In genomic region chr17:75601057-75601987, GRCh38 we compare ENCODE assay signal across 8 cellular contexts. TPM values are rescaled to one million over a fixed set of nuclear protein-coding genes. Genes with fewer than 3 reads are reported as not detected.
DNase-seq lines count a peak whose midpoint lies in the region; ATAC-seq lines count a peak whose summit lies in the region.

No MANE protein-coding gene starts in this region.

- no peaks in the 10 kb centered on the region for H3K36me3 Mint-ChIP-seq in activated naive CD8-positive, alpha-beta T cell treated with anti-CD3 and anti-CD28 coated beads for 36 hours

- no peak for ATAC-seq in HG03469 (IDR thresholded peaks at IDR 0.05; ENCODE audit: unreplicated experiment)

- DNase-seq in Daoy (ENCODE audit: low read depth) (peak; percentile 81), LoVo (ENCODE audit: low spot score) (peak; percentile 89), SKM-1 (lab: John Stamatoyannopoulos, UW; ENCODE audit: unreplicated experiment) (peak; percentile 64), iPS DF 19.7 (ENCODE audit: low read depth, low spot score) (peak; percentile 65), amniotic stem cell (lab: John Stamatoyannopoulos, UW) (no peak)
- peak; percentile 63 for DNase-seq in activated naive CD8-positive, alpha-beta T cell treated with anti-CD3 and anti-CD28 coated beads for 36 hours
- DNase-seq in stimulated activated CD4-positive, alpha-beta T cell treated with anti-CD3 and anti-CD28 coated beads, Interleukin-1b, Interleukin-23, amount 100 ng/mL, for 4 hours (ENCODE audit: low read depth in 2 of 2) = peak; percentile 44 to 46

- H3K4me3 Mint-ChIP-seq in activated naive CD8-positive, alpha-beta T cell treated with anti-CD3 and anti-CD28 coated beads for 36 hours = no peak overlapping the region

- H3K4me1 Mint-ChIP-seq in activated naive CD8-positive, alpha-beta T cell treated with anti-CD3 and anti-CD28 coated beads for 36 hours = no peaks in the 10 kb centered on the region

- H3K27me3 Mint-ChIP-seq in activated naive CD8-positive, alpha-beta T cell treated with anti-CD3 and anti-CD28 coated beads for 36 hours = no peaks in the 10 kb centered on the region

- no peak overlapping the region for H3K27ac Mint-ChIP-seq in activated naive CD8-positive, alpha-beta T cell treated with anti-CD3 and anti-CD28 coated beads for 36 hours

- H3K9me3 Mint-ChIP-seq in activated naive CD8-positive, alpha-beta T cell treated with anti-CD3 and anti-CD28 coated beads for 36 hours = no peaks in the 10 kb centered on the region

RNA-seq across cellular contexts. Expression of gene MYO15B, which starts 13.7 kb away (rescaled TPM):
- 0.48 and 0.69 TPM in 2 replicates for total RNA-seq in Daoy (2014; rRNA removed; shearing (Covaris generic))
- total RNA-seq in activated naive CD8-positive, alpha-beta T cell treated with anti-CD3 and anti-CD28 coated beads for 36 hours = 10 to 100 TPM; 17.8 to 18.9 TPM

RNA-seq across cellular contexts. Expression of gene SMIM5, which starts 31.9 kb away (rescaled TPM):
- not detected in 2 replicates for total RNA-seq in Daoy (2014; rRNA removed; shearing (Covaris generic))
- under 1 TPM; 0.14 to 0.16 TPM for total RNA-seq in activated naive CD8-positive, alpha-beta T cell treated with anti-CD3 and anti-CD28 coated beads for 36 hours

Comparison
In these comparisons a context has a peak if more than half of its experiments do, and no peak if none do; other contexts are left out.
1. RNA of gene MYO15B, which starts 13.7 kb away (total RNA-seq): 17.8 to 18.9 TPM in activated naive CD8-positive, alpha-beta T cell treated with anti-CD3 and anti-CD28 coated beads for 36 hours; 0.48 to 0.69 TPM in Daoy; every median in the first group is over 10 times any median in the second.